8 cellular contexts compared by ENCODE assay signal in the genomic region with DNA sequence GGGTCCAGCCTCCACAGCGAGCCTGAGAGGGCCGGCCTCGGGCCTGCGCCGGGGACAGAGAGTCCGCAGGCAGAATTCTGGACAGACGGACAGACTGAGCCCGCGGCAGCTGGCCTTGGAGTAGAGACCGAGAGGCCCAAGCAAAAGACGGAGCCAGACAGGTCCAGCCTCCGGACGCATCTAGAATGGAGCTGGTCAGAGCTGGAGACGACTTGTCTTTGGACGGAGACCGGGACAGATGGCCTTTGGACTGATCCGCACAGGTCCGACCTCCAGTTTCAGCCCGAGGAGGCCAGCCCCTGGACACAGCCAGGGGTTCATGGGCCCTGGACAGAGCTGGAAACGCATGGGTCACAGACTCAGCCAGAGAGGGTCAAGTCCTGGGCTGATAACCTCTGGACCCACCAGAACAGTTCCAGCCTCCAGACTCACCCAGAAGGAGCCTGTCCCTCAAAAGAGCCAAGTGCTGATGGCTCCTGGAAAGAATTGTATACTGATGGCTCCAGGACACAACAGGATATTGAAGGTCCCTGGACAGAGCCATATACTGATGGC. TPM values are rescaled to one million over a fixed set of nuclear protein-coding genes. Genes with fewer than 3 reads are reported as not detected.
DNase-seq lines count a peak whose midpoint lies in the region; ATAC-seq, FAIRE-seq and TF ChIP-seq lines count a peak whose summit lies in the region.

No MANE protein-coding gene starts in this region.

- peak overlapping the region; percentile 77 to 99 for H3K9ac ChIP-seq in kidney (ENCODE audit: low read length in 2 of 2)

- POLR2A ChIA-PET in HEK293 (lab: Yijun Ruan, JAX), result interaction anchor here (0.5 to 2.4 kb wide), 27 partner anchors 9 to 1282 kb away, joined by 3 to 49 read pairs (median 6); a partner anchor contains a TSS

- peaks cover 22 to 42% of the 10 kb centered on the region in 2 experiments for H3K36me3 ChIP-seq in HEK293 (ENCODE audit: control insufficient read depth in 2 of 2, insufficient read depth in 1 of 2, low read length in 2 of 2)
- peaks cover 0 to 3% of the 10 kb centered on the region in 2 donors for H3K36me3 ChIP-seq in kidney (ENCODE audit: control insufficient read depth in 1 of 2, insufficient read depth in 2 of 2, low read length in 2 of 2)

- H3K27ac ChIP-seq in HEK293 (ENCODE audit: extremely low read depth, low read depth, low read length), result peak overlapping the region; percentile 86
- H3K27ac ChIP-seq in adipose tissue (ENCODE audit: low read depth, low read length), result peak overlapping the region; percentile 95
- H3K27ac ChIP-seq in kidney (ENCODE audit: low read depth in 2 of 2, low read length in 2 of 2), result peak overlapping the region; percentile 95 to 98
- H3K27ac ChIP-seq in substantia nigra (ENCODE audit: low read depth, low read length, poor library complexity, severe bottlenecking), result peak overlapping the region; percentile 85

- DNase-seq in ACHN (peak; percentile 13), kidney (no peak), substantia nigra (lab: John Stamatoyannopoulos, UW) (peak in 14 of 49 donors; percentile 28 to 68 (median 50)), MV-4-11 (lab: John Stamatoyannopoulos, UW) (no peak)

- in situ Hi-C loops in ACHN (cut with HindIII; ENCODE audit: low pct_ligation_motif_present, low pct_unique_long_range_greater_than_20kb, low sequenced_read_pairs), result no loop called here

- H3K9me3 ChIP-seq in HEK293 (ENCODE audit: control insufficient read depth, insufficient read depth, low read depth, low read length) (no peaks in the 10 kb centered on the region), kidney (ENCODE audit: control insufficient read depth in 1 of 2, low read length in 2 of 2) (no peaks in the 10 kb centered on the region)

- H3K4me1 ChIP-seq in HEK293 (ENCODE audit: control insufficient read depth, insufficient read depth, low read length), result peaks cover 47% of the 10 kb centered on the region
- H3K4me1 ChIP-seq in kidney (ENCODE audit: control insufficient read depth in 1 of 2, insufficient read depth in 1 of 2, low read depth in 1 of 2, low read length in 2 of 2), result peaks cover 19 to 41% of the 10 kb centered on the region in 2 donors

- intact Hi-C loops in kidney (cut with DNase I), result no loop called here

- no peak for ATAC-seq in HG03469 (IDR thresholded peaks at IDR 0.05; ENCODE audit: unreplicated experiment)
- no peak for ATAC-seq in HG03280 (IDR thresholded peaks at IDR 0.05; ENCODE audit: unreplicated experiment)

- FAIRE-seq in kidney (lab: Jason Lieb, UNC), result no peak

- H3K4me3 ChIP-seq in HEK293 (ENCODE audit: low read depth, low read length), result peak overlapping the region; percentile 60
- H3K4me3 ChIP-seq in kidney (ENCODE audit: low read length in 2 of 2), result peak overlapping the region; percentile 83 to 99

- WGBS in adipose tissue, 3 donors, result 0 to 2% (median 2%) methylated on average over 20 of the region's 20 CpGs

- CTCF ChIA-PET in HEK293 (lab: Yijun Ruan, JAX), result interaction anchor here (0.5 to 1.4 kb wide), 6 partner anchors 19 to 194 kb away, joined by 3 to 8 read pairs (median 4); a partner anchor contains a TSS

- 0 out of 2 replicates have a peak, but pooled peaks have one; percentile 20 for TF ChIP-seq CTCF in HEK293 (tag by site-specific recombination; IDR thresholded peaks at IDR 0.05)
- no peak for TF ChIP-seq CTCF in kidney (IDR thresholded peaks at IDR 0.05; ENCODE audit: borderline replicate concordance, extremely low read depth, insufficient read depth)

TF ChIP-seq in HEK293, 187 proteins besides CTCF, POLR2A, EP300 and RAD21:
- TF ChIP-seq, protein P1, sequence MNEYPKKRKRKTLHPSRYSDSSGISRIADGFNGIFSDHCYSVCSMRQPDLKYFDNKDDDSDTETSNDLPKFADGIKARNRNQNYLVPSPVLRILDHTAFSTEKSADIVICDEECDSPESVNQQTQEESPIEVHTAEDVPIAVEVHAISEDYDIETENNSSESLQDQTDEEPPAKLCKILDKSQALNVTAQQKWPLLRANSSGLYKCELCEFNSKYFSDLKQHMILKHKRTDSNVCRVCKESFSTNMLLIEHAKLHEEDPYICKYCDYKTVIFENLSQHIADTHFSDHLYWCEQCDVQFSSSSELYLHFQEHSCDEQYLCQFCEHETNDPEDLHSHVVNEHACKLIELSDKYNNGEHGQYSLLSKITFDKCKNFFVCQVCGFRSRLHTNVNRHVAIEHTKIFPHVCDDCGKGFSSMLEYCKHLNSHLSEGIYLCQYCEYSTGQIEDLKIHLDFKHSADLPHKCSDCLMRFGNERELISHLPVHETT (tag by site-specific recombination; IDR thresholded peaks at IDR 0.05), result no peak
- TF ChIP-seq, protein P2, sequence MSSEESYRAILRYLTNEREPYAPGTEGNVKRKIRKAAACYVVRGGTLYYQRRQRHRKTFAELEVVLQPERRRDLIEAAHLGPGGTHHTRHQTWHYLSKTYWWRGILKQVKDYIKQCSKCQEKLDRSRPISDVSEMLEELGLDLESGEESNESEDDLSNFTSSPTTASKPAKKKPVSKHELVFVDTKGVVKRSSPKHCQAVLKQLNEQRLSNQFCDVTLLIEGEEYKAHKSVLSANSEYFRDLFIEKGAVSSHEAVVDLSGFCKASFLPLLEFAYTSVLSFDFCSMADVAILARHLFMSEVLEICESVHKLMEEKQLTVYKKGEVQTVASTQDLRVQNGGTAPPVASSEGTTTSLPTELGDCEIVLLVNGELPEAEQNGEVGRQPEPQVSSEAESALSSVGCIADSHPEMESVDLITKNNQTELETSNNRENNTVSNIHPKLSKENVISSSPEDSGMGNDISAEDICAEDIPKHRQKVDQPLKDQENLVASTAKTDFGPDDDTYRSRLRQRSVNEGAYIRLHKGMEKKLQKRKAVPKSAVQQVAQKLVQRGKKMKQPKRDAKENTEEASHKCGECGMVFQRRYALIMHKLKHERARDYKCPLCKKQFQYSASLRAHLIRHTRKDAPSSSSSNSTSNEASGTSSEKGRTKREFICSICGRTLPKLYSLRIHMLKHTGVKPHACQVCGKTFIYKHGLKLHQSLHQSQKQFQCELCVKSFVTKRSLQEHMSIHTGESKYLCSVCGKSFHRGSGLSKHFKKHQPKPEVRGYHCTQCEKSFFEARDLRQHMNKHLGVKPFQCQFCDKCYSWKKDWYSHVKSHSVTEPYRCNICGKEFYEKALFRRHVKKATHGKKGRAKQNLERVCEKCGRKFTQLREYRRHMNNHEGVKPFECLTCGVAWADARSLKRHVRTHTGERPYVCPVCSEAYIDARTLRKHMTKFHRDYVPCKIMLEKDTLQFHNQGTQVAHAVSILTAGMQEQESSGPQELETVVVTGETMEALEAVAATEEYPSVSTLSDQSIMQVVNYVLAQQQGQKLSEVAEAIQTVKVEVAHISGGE (tag by site-specific recombination; conservative IDR thresholded peaks at IDR 0.05; ENCODE audit: low read depth), result no peak
- TF ChIP-seq ZNF707 (tag by site-specific recombination; IDR thresholded peaks at IDR 0.05), result no peak
- peak; percentile 78; the same call in 1 of the 2 replicates for TF ChIP-seq BCL11B (tag by site-specific recombination; IDR thresholded peaks at IDR 0.05; ENCODE audit: low read depth)
- no peak for TF ChIP-seq ZNF558 (tag by site-specific recombination; IDR thresholded peaks at IDR 0.05)
- TF ChIP-seq ZXDB (tag by site-specific recombination; IDR thresholded peaks at IDR 0.05), result peak; percentile 61
- TF ChIP-seq ZNF335 (tag by site-specific recombination; conservative IDR thresholded peaks at IDR 0.05), result peak; percentile 98
- TF ChIP-seq SETDB1 (IDR thresholded peaks at IDR 0.05; ENCODE audit: insufficient read length, low read length), result peak; percentile 92
- peak; percentile 48 for TF ChIP-seq ZNF501 (tag by site-specific recombination; IDR thresholded peaks at IDR 0.05)
- peak; percentile 100; the same call in 1 of the 2 replicates for TF ChIP-seq ZSCAN30 (tag by site-specific recombination; IDR thresholded peaks at IDR 0.05)
- TF ChIP-seq EGR2 (tag by site-specific recombination; IDR thresholded peaks at IDR 0.05; ENCODE audit: low read depth), result no peak
- TF ChIP-seq BCL11A (tag by site-specific recombination; IDR thresholded peaks at IDR 0.05; ENCODE audit: low read depth), result peak; percentile 87
- TF ChIP-seq OSR2 (tag by site-specific recombination; IDR thresholded peaks at IDR 0.05), result no peak
- no peak for TF ChIP-seq ZFP69B (tag by site-specific recombination; IDR thresholded peaks at IDR 0.05)

RNA-seq across cellular contexts. Expression of a gene that starts 0.5 kb away (rescaled TPM):
- polyA plus RNA-seq in adipose tissue (10 to 100 TPM; 14.6 to 58.3 (median 43.1) TPM), kidney (ENCODE audit: insufficient read depth, low read depth, low replicate concordance) (14.3 TPM)
- 27.9 TPM for total RNA-seq in kidney

RNA-seq across cellular contexts. Expression of a gene that starts 0.7 kb away (rescaled TPM):
- polyA plus RNA-seq in adipose tissue, result 10 to 100 TPM; 26.2 to 35.5 (median 29.4) TPM
- total RNA-seq in kidney, result 55.3 TPM
- polyA plus RNA-seq in kidney (ENCODE audit: insufficient read depth, low read depth, low replicate concordance), result 45.8 TPM

RNA-seq across cellular contexts. Expression of a gene that starts 27.0 kb away (rescaled TPM):
- polyA plus RNA-seq in adipose tissue (10 to 100 TPM in 2 of 3 donors, 1 to 10 TPM in 1; 7.1 to 30.7 (median 27.2) TPM), kidney (ENCODE audit: insufficient read depth, low read depth, low replicate concordance) (3.3 TPM)
- total RNA-seq in kidney, result 24.3 TPM

RNA-seq across cellular contexts. Expression of a gene that starts 32.9 kb away (rescaled TPM):
- polyA plus RNA-seq in adipose tissue, result 1 to 10 TPM; 3.5 to 7.1 (median 5.1) TPM
- 8.7 TPM for total RNA-seq in kidney
- 8.9 TPM for polyA plus RNA-seq in kidney (ENCODE audit: insufficient read depth, low read depth, low replicate concordance)

RNA-seq across cellular contexts. Expression of a gene that starts 33.6 kb away (rescaled TPM):
- polyA plus RNA-seq in adipose tissue, result 10 to 100 TPM; 21.2 to 44.1 (median 42.8) TPM
- total RNA-seq in kidney, result 48.7 TPM
- polyA plus RNA-seq in kidney (ENCODE audit: insufficient read depth, low read depth, low replicate concordance), result 52.6 TPM
